In genomic region chr2:240893363-240893828, GRCh38 we compare ENCODE assay signal across 11 cellular contexts. TPM values are rescaled to one million over a fixed set of nuclear protein-coding genes. Genes with fewer than 3 reads are reported as not detected.
DNase-seq lines count a peak whose midpoint lies in the region; ATAC-seq, FAIRE-seq and TF ChIP-seq lines count a peak whose summit lies in the region.
"Had no signal": no experiment of that assay in that cellular context is flagged by ENCODE, and none has a peak within 500 bp of the region (broad histone marks: within the 10 kb centered on the region; RNA-seq: fewer than 3 reads in every experiment).

No MANE protein-coding gene starts in this region.

- intact Hi-C loops in kidney (cut with DNase I) = no loop called here
- intact Hi-C loops in esophagus muscularis mucosa (cut with DNase I) = no loop called here

- H3K36me3 Mint-ChIP-seq in activated T-cell treated with anti-CD3 and anti-CD28 coated beads, Interleukin-2, amount 50 U/mL, for 24 hours (ENCODE audit: low read depth) = no peaks in the 10 kb centered on the region
- H3K36me3 Mint-ChIP-seq: CD4-positive, CD25-positive, alpha-beta regulatory T cell had no signal

- H3K36me3 ChIP-seq in WERI-Rb-1 (no peaks in the 10 kb centered on the region), kidney (ENCODE audit: control insufficient read depth in 1 of 2, insufficient read depth in 2 of 2, low read length in 2 of 2) (no peaks in the 10 kb centered on the region), esophagus muscularis mucosa (no peaks in the 10 kb centered on the region)

- H3K4me1 ChIP-seq in kidney (ENCODE audit: control insufficient read depth in 1 of 2, insufficient read depth in 1 of 2, low read depth in 1 of 2, low read length in 2 of 2) (peaks cover 0 to 26% of the 10 kb centered on the region in 2 donors), esophagus muscularis mucosa (peaks cover under 1 to 12% (median 4%) of the 10 kb centered on the region in 4 donors)

- H3K9me3 ChIP-seq in WERI-Rb-1 (ENCODE audit: severe bottlenecking) = no peaks in the 10 kb centered on the region
- no peaks in the 10 kb centered on the region for H3K9me3 ChIP-seq in kidney (ENCODE audit: control insufficient read depth in 1 of 2, low read length in 2 of 2)
- no peaks in the 10 kb centered on the region for H3K9me3 ChIP-seq in esophagus muscularis mucosa

- no peak for TF ChIP-seq POLR2A in esophagus muscularis mucosa (IDR thresholded peaks at IDR 0.05; ENCODE audit: low read depth)

- H3K27ac Mint-ChIP-seq in activated T-cell treated with anti-CD3 and anti-CD28 coated beads, Interleukin-2, amount 50 U/mL, for 24 hours = no peak overlapping the region
- H3K27ac Mint-ChIP-seq: CD4-positive, CD25-positive, alpha-beta regulatory T cell had no signal

- no peaks in the 10 kb centered on the region for H3K9me3 Mint-ChIP-seq in activated T-cell treated with anti-CD3 and anti-CD28 coated beads, Interleukin-2, amount 50 U/mL, for 24 hours
- H3K9me3 Mint-ChIP-seq: CD4-positive, CD25-positive, alpha-beta regulatory T cell had no signal

- no peak for FAIRE-seq in kidney (lab: Jason Lieb, UNC)

- H3K4me1 Mint-ChIP-seq in activated T-cell treated with anti-CD3 and anti-CD28 coated beads, Interleukin-2, amount 50 U/mL, for 24 hours (ENCODE audit: low read depth) = no peaks in the 10 kb centered on the region
- H3K4me1 Mint-ChIP-seq: CD4-positive, CD25-positive, alpha-beta regulatory T cell had no signal

- H3K27ac ChIP-seq in WERI-Rb-1 = peak overlapping the region; percentile 38
- no peak overlapping the region for H3K27ac ChIP-seq in kidney (ENCODE audit: low read depth in 2 of 2, low read length in 2 of 2)
- H3K27ac ChIP-seq in esophagus muscularis mucosa (replicated peaks in 1 of 4) = no peak overlapping the region

- no peak for ATAC-seq in HG02642 (IDR thresholded peaks at IDR 0.05; ENCODE audit: poor library complexity, unreplicated experiment)

- no peak overlapping the region for H3K4me3 Mint-ChIP-seq in activated T-cell treated with anti-CD3 and anti-CD28 coated beads, Interleukin-2, amount 50 U/mL, for 24 hours
- H3K4me3 Mint-ChIP-seq: CD4-positive, CD25-positive, alpha-beta regulatory T cell had no signal

- WGBS in esophagus muscularis mucosa = 52% methylated on average over 12 of the region's 17 CpGs

- no peaks in the 10 kb centered on the region for H3K27me3 Mint-ChIP-seq in activated T-cell treated with anti-CD3 and anti-CD28 coated beads, Interleukin-2, amount 50 U/mL, for 24 hours
- H3K27me3 Mint-ChIP-seq: CD4-positive, CD25-positive, alpha-beta regulatory T cell had no signal

- H3K27me3 ChIP-seq in WERI-Rb-1 (ENCODE audit: insufficient read depth, low read depth, severe bottlenecking) (no peaks in the 10 kb centered on the region), esophagus muscularis mucosa (peaks cover 0 to 7% (median 0%) of the 10 kb centered on the region in 4 donors)

- TF ChIP-seq EP300 in esophagus muscularis mucosa (IDR thresholded peaks at IDR 0.05) = no peak

- DNase-seq in activated T-cell treated with anti-CD3 and anti-CD28 coated beads for 1 hour (ENCODE audit: low read depth) = peak; percentile 17
- no peak for DNase-seq in activated T-cell treated with anti-CD3 and anti-CD28 coated beads, Interleukin-2, amount 50 U/mL, for 24 hours
- DNase-seq in WERI-Rb-1 = peak; percentile 82
- peak; percentile 91 for DNase-seq in kidney
- DNase-seq in stimulated activated CD8-positive, alpha-beta memory T cell treated with anti-CD3 and anti-CD28 coated beads, Interleukin-4, amount 100 ng/mL, for 48 hours = peak; percentile 86
- DNase-seq in esophagus muscularis mucosa (ENCODE audit: extremely low spot score) = no peak
- DNase-seq in NK-92 treated with Interleukin-12 subunit alpha and Interleukin-12 subunit beta, amount 100 ng/mL, for 24 hours (lab: John Stamatoyannopoulos, UW) = no peak
- DNase-seq: CD4-positive, CD25-positive, alpha-beta regulatory T cell had no signal

- H3K9ac ChIP-seq in kidney (ENCODE audit: low read length in 2 of 2) = peak overlapping the region in 1 of 2 donors; percentile 40

- TF ChIP-seq CTCF in WERI-Rb-1 (IDR thresholded peaks at IDR 0.05; ENCODE audit: low read depth, low read length) (peak; percentile 30; the same call in 1 of the 2 replicates), kidney (IDR thresholded peaks at IDR 0.05; ENCODE audit: borderline replicate concordance, extremely low read depth, insufficient read depth) (no peak), esophagus muscularis mucosa (IDR thresholded peaks at IDR 0.05) (no peak)

- no peak overlapping the region for H3K4me3 ChIP-seq in WERI-Rb-1 (ENCODE audit: low read depth, low read length)
- H3K4me3 ChIP-seq in kidney (ENCODE audit: low read length in 2 of 2) = peak overlapping the region in 1 of 2 donors; percentile 38
- no peak overlapping the region for H3K4me3 ChIP-seq in esophagus muscularis mucosa

RNA-seq across cellular contexts. Expression of gene MAB21L4, which starts 2.6 kb away (rescaled TPM):
- total RNA-seq in kidney (6.1 TPM), esophagus muscularis mucosa (under 1 TPM in 1 of 4 donors, not detected in 3; 0.83 TPM)
- polyA plus RNA-seq in kidney (ENCODE audit: insufficient read depth, low read depth, low replicate concordance) = 28.5 TPM
- total RNA-seq: CD4-positive, CD25-positive, alpha-beta regulatory T cell; chondrocyte; lung microvascular endothelial cell had no signal
- polyA plus RNA-seq: CD4-positive, CD25-positive, alpha-beta regulatory T cell had no signal

RNA-seq across cellular contexts. Expression of gene CROCC2, which starts 12.7 kb away (rescaled TPM):
- total RNA-seq in kidney = 0.13 TPM
- not detected for polyA plus RNA-seq in kidney (ENCODE audit: insufficient read depth, low read depth, low replicate concordance)
- not detected for total RNA-seq in esophagus muscularis mucosa
- total RNA-seq: CD4-positive, CD25-positive, alpha-beta regulatory T cell; chondrocyte; lung microvascular endothelial cell had no signal
- polyA plus RNA-seq: CD4-positive, CD25-positive, alpha-beta regulatory T cell had no signal

RNA-seq across cellular contexts. Expression of gene AGXT, which starts 24.8 kb away (rescaled TPM):
- total RNA-seq in kidney = 0.09 TPM
- 12.5 TPM for polyA plus RNA-seq in kidney (ENCODE audit: insufficient read depth, low read depth, low replicate concordance)
- total RNA-seq in esophagus muscularis mucosa = not detected
- total RNA-seq: CD4-positive, CD25-positive, alpha-beta regulatory T cell; chondrocyte; lung microvascular endothelial cell had no signal
- polyA plus RNA-seq: CD4-positive, CD25-positive, alpha-beta regulatory T cell had no signal

Comparison
In these comparisons a context has a peak if more than half of its experiments do, and no peak if none do; other contexts are left out.
1. DNase-seq: peak in activated T-cell treated with anti-CD3 and anti-CD28 coated beads for 1 hour (single experiment), WERI-Rb-1 (single experiment), kidney (single experiment) and stimulated activated CD8-positive, alpha-beta memory T cell treated with anti-CD3 and anti-CD28 coated beads, Interleukin-4, amount 100 ng/mL, for 48 hours (single experiment); none in activated T-cell treated with anti-CD3 and anti-CD28 coated beads, Interleukin-2, amount 50 U/mL, for 24 hours (single experiment), esophagus muscularis mucosa (single experiment) and NK-92 treated with Interleukin-12 subunit alpha and Interleukin-12 subunit beta, amount 100 ng/mL, for 24 hours (single experiment).